Comparison of ENCODE assay signal across 9 cellular contexts in genomic region chr18:79522451-79523220, GRCh38.
A peak's percentile ranks its signal among the peaks of the same experiment; 100 is the strongest.
DNase-seq lines count a peak whose midpoint lies in the region; ATAC-seq and TF ChIP-seq lines count a peak whose summit lies in the region.
"Had no signal": no experiment of that assay in that cellular context is flagged by ENCODE, and none has a peak within 500 bp of the region (broad histone marks: within the 10 kb centered on the region; RNA-seq: fewer than 3 reads in every experiment).

No MANE protein-coding gene starts in this region.

- no peak for TF ChIP-seq POLR2A in transverse colon (IDR thresholded peaks at IDR 0.05)

- peaks cover 0 to 15% (median 3%) of the 10 kb centered on the region in 4 donors for H3K4me1 ChIP-seq in transverse colon

- intact Hi-C loops in transverse colon (cut with DNase I; ENCODE audit: low total_unique reads): no loop called here

- TF ChIP-seq EP300 in transverse colon (IDR thresholded peaks at IDR 0.05; ENCODE audit: low read depth): no peak

- peak; percentile 40 for DNase-seq in activated CD4-positive, CD25-positive, alpha-beta regulatory T cell treated with anti-CD3 and anti-CD28 coated beads, Interleukin-2, amount 50 U/mL, for 72 hours
- peak; percentile 79 for DNase-seq in activated CD8-positive, alpha-beta memory T cell treated with anti-CD3 and anti-CD28 coated beads for 24 hours
- peak; percentile 65 for DNase-seq in mesenteric fat pad (ENCODE audit: low spot score)
- peak; percentile 49 for DNase-seq in transverse colon
- DNase-seq in GM13977 (ENCODE audit: low spot score): no peak
- no peak for DNase-seq in COR-L47 (lab: John Stamatoyannopoulos, UW)

- H3K9me3 ChIP-seq in transverse colon: no peaks in the 10 kb centered on the region

- ATAC-seq in activated CD4-positive, CD25-positive, alpha-beta regulatory T cell treated with anti-CD3 and anti-CD28 coated beads, Interleukin-2, amount 50 U/mL, for 24 hours: no peak
- ATAC-seq in GM19023 (IDR thresholded peaks at IDR 0.05; ENCODE audit: unreplicated experiment): no peak

- H3K27ac ChIP-seq in transverse colon: peak overlapping the region; percentile 11 to 45 (median 34)
- H3K27ac ChIP-seq: 22Rv1 had no signal

- no peak for TF ChIP-seq CTCF in transverse colon (IDR thresholded peaks at IDR 0.05)
- TF ChIP-seq CTCF in GM13977 (IDR thresholded peaks at IDR 0.05; ENCODE audit: extremely low read depth, insufficient read depth, missing control alignments): no peak

- no peaks in the 10 kb centered on the region for H3K36me3 ChIP-seq in transverse colon

- in situ Hi-C loops in transverse colon (cut with MboI; ENCODE audit: low pct_ligation_motif_present in 1 of 4, low pct_unique_long_range_greater_than_20kb in 1 of 4, low sequenced_read_pairs in 3 of 4) (loop anchor here in 1 of 4 donors (25.0 kb wide), 1 partner anchor 135 kb away; the partner anchor contains the start of gene NFATC1), GM13977 (cut with MboI; ENCODE audit: low pct_unique_long_range_greater_than_20kb, low sequenced_read_pairs, unreplicated experiment) (no loop called here)

- no peak overlapping the region for H3K4me3 ChIP-seq in transverse colon

- no peaks in the 10 kb centered on the region for H3K27me3 ChIP-seq in transverse colon

- 80% methylated on average over 16 of the region's 17 CpGs; no CpG with 5 or more reads in 1 of the 2 donors for WGBS in transverse colon (ENCODE audit: low coverage in 1 of 2), 2 donors

Comparison
In these comparisons a context has a peak if more than half of its experiments do, and no peak if none do; other contexts are left out.
1. DNase-seq: peak in activated CD4-positive, CD25-positive, alpha-beta regulatory T cell treated with anti-CD3 and anti-CD28 coated beads, Interleukin-2, amount 50 U/mL, for 72 hours (single experiment), activated CD8-positive, alpha-beta memory T cell treated with anti-CD3 and anti-CD28 coated beads for 24 hours (single experiment), mesenteric fat pad (single experiment) and transverse colon (single experiment); none in GM13977 (single experiment) and COR-L47 (single experiment).